24 cellular contexts compared by ENCODE assay signal in genomic region chr12:3102721-3103410, GRCh38. TPM values are rescaled to one million over a fixed set of nuclear protein-coding genes. Genes with fewer than 3 reads are reported as not detected.
DNase-seq lines count a peak whose midpoint lies in the region; ATAC-seq, FAIRE-seq and TF ChIP-seq lines count a peak whose summit lies in the region.
"Had no signal": no experiment of that assay in that cellular context is flagged by ENCODE, and none has a peak within 500 bp of the region (broad histone marks: within the 10 kb centered on the region; RNA-seq: fewer than 3 reads in every experiment).

No MANE protein-coding gene starts in this region.

- H3K4me3 ChIP-seq in HepG2 (replicated peaks in 1 of 3; ENCODE audit: insufficient read depth in 1 of 3, low read depth in 2 of 3, low read length in 3 of 3) (no peak overlapping the region), subcutaneous abdominal adipose tissue (ENCODE audit: low read depth in 1 of 5, low read length in 5 of 5) (no peak overlapping the region)
- H3K4me3 ChIP-seq: cardiac muscle cell, GM12878, GM23248, mucosa of descending colon, psoas muscle had no signal

- no peak overlapping the region for H3K4me2 ChIP-seq in HepG2 (ENCODE audit: low read depth, low read length)

- WGBS in HepG2 (ENCODE audit: low lambda C conversion rate), result 93% methylated on average over 9 of the region's 9 CpGs

- TF ChIP-seq EP300 in HepG2 (IDR thresholded peaks at IDR 0.05; ENCODE audit: low read depth in 2 of 2, low read length in 2 of 2) (no peak), HepG2 (CRISPR knock-in tag; IDR thresholded peaks at IDR 0.05; ENCODE audit: borderline replicate concordance) (no peak)

- POLR2A ChIA-PET in HepG2 (lab: Yijun Ruan, JAX), result interaction anchor here (1.3 kb wide), 1 partner anchor 27 kb away, joined by 4 read pairs; no protein-coding TSS in a partner anchor

- H3K27me3 ChIP-seq in HepG2 (ENCODE audit: control insufficient read depth in 1 of 2, insufficient read depth in 2 of 2, low read length in 2 of 2) (no peaks in the 10 kb centered on the region), subcutaneous abdominal adipose tissue (ENCODE audit: control insufficient read depth in 5 of 5, insufficient read depth in 4 of 5, low read length in 5 of 5) (no peaks in the 10 kb centered on the region)
- H3K27me3 ChIP-seq: cardiac muscle cell had no signal

- intact Hi-C loops in HepG2 (cut with micrococcal nuclease; ENCODE audit: unreplicated experiment), result no loop called here

- no peak for TF ChIP-seq CTCF in HepG2 (CRISPR knock-in tag; IDR thresholded peaks at IDR 0.05)

- no peaks in the 10 kb centered on the region for H3K9me3 ChIP-seq in HepG2 (ENCODE audit: low read length)
- peaks cover 0 to 3% (median 0%) of the 10 kb centered on the region in 5 donors for H3K9me3 ChIP-seq in subcutaneous abdominal adipose tissue (ENCODE audit: control insufficient read depth in 5 of 5, low read length in 5 of 5)
- H3K9me3 ChIP-seq: mucosa of descending colon, psoas muscle had no signal

- in situ Hi-C loops in HepG2 (cut with HindIII; ENCODE audit: extremely low pct_ligation_motif_present, low pct_unique_long_range_greater_than_20kb), result no loop called here
- in situ Hi-C loops in ACHN (cut with HindIII; ENCODE audit: low pct_ligation_motif_present, low pct_unique_long_range_greater_than_20kb, low sequenced_read_pairs), result no loop called here

- H2AFZ ChIP-seq in HepG2 (ENCODE audit: low read length), result no peak overlapping the region
- H2AFZ ChIP-seq: GM23248 had no signal

- peaks cover 46% of the 10 kb centered on the region for H3K79me2 ChIP-seq in HepG2 (ENCODE audit: insufficient read depth, low read length)

- no TSS peak for BruUV-seq in HepG2 (replicated peaks; lab: Mats Ljungman, UMichigan)

- DNase-seq in HTR-8/SVneo (ENCODE audit: insufficient read length, low spot score) (no peak), HepG2 (ENCODE audit: low spot score) (no peak), HK-2 (ENCODE audit: unreplicated experiment) (no peak), ACHN (no peak)
- DNase-seq: activated CD4-positive, alpha-beta T cell treated with anti-CD3 and anti-CD28 coated beads, Interleukin-2, amount 10 ng/mL, durations not matched to agents 7 days and 5 days; activated naive CD8-positive, alpha-beta T cell treated with anti-CD3 and anti-CD28 coated beads, Interleukin-2, amount 50 U/mL, for 24 hours; CD4-positive, alpha-beta T cell; mucosa of descending colon; NCI-H1436; NCI-H2171 treated with DMSO at 0.1 percent for 48 hours; NCI-H526 treated with DMSO at 0.1 percent for 48 hours; OCI-M1; psoas muscle; SHP77 treated with DMSO at 0.1 percent for 48 hours; stimulated activated CD4-positive, alpha-beta T cell treated with anti-CD3 and anti-CD28 coated beads, Interleukin-4, amount 100 ng/mL, for 4 hours had no signal

- TF ChIP-seq RAD21 in HepG2 (CRISPR knock-in tag; IDR thresholded peaks at IDR 0.05), result no peak

- no peak for TF ChIP-seq POLR2A in HepG2 (IDR thresholded peaks at IDR 0.05; ENCODE audit: insufficient read depth in 1 of 2, low read depth in 2 of 2, low read length in 2 of 2)

- peaks cover 92% of the 10 kb centered on the region for H3K4me1 ChIP-seq in HepG2 (ENCODE audit: insufficient read depth, low read length)
- peaks cover 12 to 87% (median 55%) of the 10 kb centered on the region in 5 donors for H3K4me1 ChIP-seq in subcutaneous abdominal adipose tissue (ENCODE audit: control insufficient read depth in 5 of 5, insufficient read depth in 5 of 5, low read length in 5 of 5)

- peak; percentile 55 for FAIRE-seq in HTR-8/SVneo (lab: Jason Lieb, UNC)
- no peak for FAIRE-seq in HepG2 (lab: Jason Lieb, UNC)
- FAIRE-seq: GM12878, GM19239 had no signal

- CTCF ChIA-PET in HepG2 (lab: Yijun Ruan, JAX; ENCODE audit: low intra/inter-chr PET ratio, low total read pairs), result no interaction called here

- no peak for ATAC-seq in HepG2
- ATAC-seq in GM18861 (IDR thresholded peaks at IDR 0.05; ENCODE audit: unreplicated experiment), result no peak
- ATAC-seq: activated naive CD8-positive, alpha-beta T cell treated with anti-CD3 and anti-CD28 coated beads, Interleukin-2, amount 50 U/mL, for 24 hours; GM12878; mucosa of descending colon had no signal

- H3K36me3 ChIP-seq in HepG2 (replicated peaks in 1 of 2; ENCODE audit: control insufficient read depth in 1 of 2, insufficient read depth in 2 of 2, low read length in 2 of 2) (no peaks in the 10 kb centered on the region; a peak in 3 of 5 replicates), subcutaneous abdominal adipose tissue (ENCODE audit: control insufficient read depth in 5 of 5, insufficient read depth in 5 of 5, low read length in 5 of 5) (peaks cover 0 to 4% (median 0%) of the 10 kb centered on the region in 5 donors)
- H3K36me3 ChIP-seq: cardiac muscle cell had no signal

- H4K20me1 ChIP-seq in HepG2 (ENCODE audit: insufficient read depth, low read length), result no peaks in the 10 kb centered on the region

- H3K27ac ChIP-seq in cingulate gyrus (ENCODE audit: low read depth, low read length) (peak overlapping the region; percentile 71), HepG2 (ENCODE audit: extremely low read length, insufficient read depth, low read length) (peak overlapping the region; percentile 97), subcutaneous abdominal adipose tissue (ENCODE audit: low read depth, low read length) (peak overlapping the region; percentile 45)
- H3K27ac ChIP-seq: cardiac muscle cell, GM23248, psoas muscle had no signal

- no peak overlapping the region for H3K9ac ChIP-seq in HepG2 (ENCODE audit: insufficient read depth, low read depth, low read length)
- H3K9ac ChIP-seq in subcutaneous abdominal adipose tissue (ENCODE audit: low read length in 5 of 5), result no peak overlapping the region
- H3K9ac ChIP-seq: GM23248 had no signal

TF ChIP-seq in HepG2, 621 proteins besides CTCF, POLR2A, EP300 and RAD21:
- TF ChIP-seq MATR3 (CRISPR knock-in tag; IDR thresholded peaks at IDR 0.05) (no peak), HIVEP1 (CRISPR knock-in tag; IDR thresholded peaks at IDR 0.05) (no peak), DMTF1 (CRISPR knock-in tag; IDR thresholded peaks at IDR 0.05) (no peak)
TF ChIP-seq in HepG2: peak in this region for 0.

RNA-seq across cellular contexts. Expression of gene TSPAN9, which starts 25.7 kb away (rescaled TPM):
- total RNA-seq in HepG2 (2016; rRNA removed; fragmentation: Illumina TruSeq; extraction: Trizol), result 11.6 and 18.1 TPM in 2 replicates
- 2.5 and 3.1 TPM in 2 replicates for total RNA-seq in HepG2 (2016; cell fraction: cytosol; rRNA removed; fragmentation: Illumina TruSeq; extraction: Trizol; ENCODE audit: low read depth)
- 9.6 and 21.5 TPM in 2 replicates for total RNA-seq in HepG2 (2016; cell fraction: insoluble cytoplasmic fraction; rRNA removed; fragmentation: Illumina TruSeq; extraction: Trizol)
- 4.4 and 4.6 TPM in 2 replicates for total RNA-seq in HepG2 (2016; cell fraction: membrane; rRNA removed; fragmentation: Illumina TruSeq; extraction: Trizol)
- 16.9 and 19.5 TPM in 2 replicates for total RNA-seq in HepG2 (2016; cell fraction: nucleus; rRNA removed; fragmentation: Illumina TruSeq; extraction: Trizol)
- polyA plus RNA-seq in HepG2 (2011; rRNA removed), result 42.3 and 58.2 TPM in 2 replicates
- polyA plus RNA-seq in HepG2 (2011; cell fraction: cytosol; rRNA removed), result 38.6 and 41.6 TPM in 2 replicates
- polyA plus RNA-seq in HepG2 (2011; cell fraction: nucleus; rRNA removed), result 55.3 and 55.7 TPM in 2 replicates
- 27.2 and 58.7 TPM in 2 replicates for polyA plus RNA-seq in HepG2 (2012)
- polyA plus RNA-seq in HepG2 (2016; cell fraction: cytosol; fragmentation: Illumina TruSeq; extraction: Trizol; ENCODE audit: low read depth), result 2.2 and 3.0 TPM in 2 replicates
- 9.6 and 13.8 TPM in 2 replicates for polyA plus RNA-seq in HepG2 (2016; cell fraction: insoluble cytoplasmic fraction; fragmentation: Illumina TruSeq; extraction: Trizol; ENCODE audit: low read depth)
- 4.1 TPM in 2 replicates for polyA plus RNA-seq in HepG2 (2016; cell fraction: membrane; fragmentation: Illumina TruSeq; extraction: Trizol; ENCODE audit: low read depth)
- 31.0 and 34.1 TPM in 2 replicates for polyA plus RNA-seq in HepG2 (2016; cell fraction: nucleus; fragmentation: Illumina TruSeq; extraction: Trizol; ENCODE audit: insufficient read depth, low read depth)
- 9.4 and 96.3 TPM in 2 replicates for polyA minus RNA-seq in HepG2 (2011; rRNA and poly(A)+ RNA removed; ENCODE audit: low replicate concordance)
- 25.1 and 32.3 TPM in 2 replicates for polyA minus RNA-seq in HepG2 (2011; cell fraction: cytosol; rRNA and poly(A)+ RNA removed)
- 27.2 and 29.7 TPM in 2 replicates for polyA minus RNA-seq in HepG2 (2011; cell fraction: nucleus; rRNA and poly(A)+ RNA removed)
- total RNA-seq: T-helper 1 cell treated with Interleukin-12 subunit alpha and Interleukin-12 subunit beta and Interleukin-4 antibody, amounts not matched to agents 30 ng/mL and 1 ng/mL, for 36 hours had no signal
- polyA plus RNA-seq: IgD-negative memory B cell had no signal

Comparison
In these comparisons a context has a peak if more than half of its experiments do, and no peak if none do; other contexts are left out.
1. H3K27ac ChIP-seq: peak in every context shown above with its lines; median percentile 97 in HepG2; 71 in cingulate gyrus; 45 in subcutaneous abdominal adipose tissue.